6 cellular contexts compared by ENCODE assay signal in genomic region chr16:30064746-30065111, GRCh38. TPM values are rescaled to one million over a fixed set of nuclear protein-coding genes. Genes with fewer than 3 reads are reported as not detected.
A peak's percentile ranks its signal among the peaks of the same experiment; 100 is the strongest.
DNase-seq lines count a peak whose midpoint lies in the region; FAIRE-seq and TF ChIP-seq lines count a peak whose summit lies in the region.

No MANE protein-coding gene starts in this region.

- peak overlapping the region; percentile 97 for H3K9ac ChIP-seq in neuronal stem cell (ENCODE audit: low read depth, low read length, poor library complexity)

- H4K91ac ChIP-seq in neuronal stem cell (ENCODE audit: low read depth, low read length, poor library complexity): no peak overlapping the region

- H2BK5ac ChIP-seq in neuronal stem cell (ENCODE audit: low read length): peak overlapping the region; percentile 88

- H3K27ac ChIP-seq in neuronal stem cell (replicated peaks; ENCODE audit: low read length): peak overlapping the region; percentile 99

- no peak overlapping the region for H3K14ac ChIP-seq in neuronal stem cell (ENCODE audit: low read length)

- in situ Hi-C loops in HAP-1 (cut with MboI; ENCODE audit: low sequenced_read_pairs): no loop called here

- no peaks in the 10 kb centered on the region for H3K27me3 ChIP-seq in HAP-1 (ENCODE audit: low read depth)
- no peaks in the 10 kb centered on the region for H3K27me3 ChIP-seq in bronchial epithelial cell (ENCODE audit: control insufficient read depth, insufficient read depth, low read length)
- H3K27me3 ChIP-seq in neuronal stem cell (ENCODE audit: control insufficient read depth in 3 of 3, insufficient read depth in 3 of 3, low read depth in 1 of 3, low read length in 3 of 3): no peaks in the 10 kb centered on the region

- H3K4me2 ChIP-seq in neuronal stem cell (ENCODE audit: insufficient read depth, low read length, poor library complexity, severe bottlenecking): peak overlapping the region; percentile 84

- no peaks in the 10 kb centered on the region for H3K9me3 ChIP-seq in HAP-1
- no peaks in the 10 kb centered on the region for H3K9me3 ChIP-seq in neuronal stem cell (replicated peaks in 1 of 2; ENCODE audit: control insufficient read depth in 2 of 2, insufficient read depth in 1 of 2, low read depth in 1 of 2, low read length in 2 of 2)

- peak overlapping the region; percentile 98 for H2AK5ac ChIP-seq in neuronal stem cell (ENCODE audit: low read depth, low read length)

- peaks cover 16% of the 10 kb centered on the region for H3K79me1 ChIP-seq in neuronal stem cell (ENCODE audit: low read depth, low read length)

- FAIRE-seq in bronchial epithelial cell (lab: Jason Lieb, UNC): no peak

- no CpG with 5 or more reads among the region's 26 CpGs for WGBS in neuronal stem cell (ENCODE audit: extremely low coverage in 2 of 2, insufficient read length in 2 of 2, insufficient replicate concordance in 1 of 2), 2 donors

- H2BK12ac ChIP-seq in neuronal stem cell (ENCODE audit: low read length): peak overlapping the region; percentile 12

- H2BK15ac ChIP-seq in neuronal stem cell (ENCODE audit: low read length): peak overlapping the region; percentile 98

- no peak for TF ChIP-seq CTCF in bronchial epithelial cell (IDR thresholded peaks at IDR 0.05; ENCODE audit: insufficient read depth, low read length, severe bottlenecking)
- no peak for TF ChIP-seq CTCF in GM10266 (IDR thresholded peaks at IDR 0.05; ENCODE audit: control insufficient read depth, insufficient read depth, low read depth, missing control alignments)

- peak overlapping the region; percentile 93 for H2AFZ ChIP-seq in neuronal stem cell (ENCODE audit: low read length)

- H3K4me1 ChIP-seq in HAP-1 (peaks cover 24% of the 10 kb centered on the region), neuronal stem cell (ENCODE audit: control insufficient read depth in 2 of 2, insufficient read depth in 1 of 2, low read depth in 1 of 2, low read length in 2 of 2) (peaks cover 17 to 26% of the 10 kb centered on the region in 2 donors)

- H3K23ac ChIP-seq in neuronal stem cell (ENCODE audit: low read depth, low read length, poor library complexity): peak overlapping the region; percentile 100

- H2BK120ac ChIP-seq in neuronal stem cell (ENCODE audit: low read depth, low read length): peak overlapping the region; percentile 77

- peak overlapping the region; percentile 53 for H4K8ac ChIP-seq in neuronal stem cell (ENCODE audit: low read depth, low read length)

- H3K36me3 ChIP-seq in HAP-1 (replicated peaks) (peaks cover 40% of the 10 kb centered on the region), bronchial epithelial cell (ENCODE audit: control insufficient read depth, insufficient read depth, low read length) (peaks cover 31% of the 10 kb centered on the region), neuronal stem cell (replicated peaks in 1 of 2; ENCODE audit: control insufficient read depth in 2 of 2, insufficient read depth in 2 of 2, low read length in 2 of 2) (peaks cover 24 to 51% of the 10 kb centered on the region in 2 donors)

- DNase-seq in HAP-1 (ENCODE audit: low spot score in 2 of 2) (no peak), bronchial epithelial cell (ENCODE audit: low read depth) (no peak), neuronal stem cell (ENCODE audit: low spot score) (peak; percentile 38), GM10266 (ENCODE audit: extremely low spot score) (no peak), NCI-H2107 (lab: John Stamatoyannopoulos, UW) (no peak)
- DNase-seq in activated effector memory CD4-positive, alpha-beta T cell treated with Interleukin-2 at 50 U/mL for 16 hours: no peak

- H3K4ac ChIP-seq in neuronal stem cell (ENCODE audit: low read length): no peak overlapping the region

- H3K4me3 ChIP-seq in HAP-1 (peak overlapping the region; percentile 95), bronchial epithelial cell (ENCODE audit: low read depth, low read length) (peak overlapping the region; percentile 97), neuronal stem cell (ENCODE audit: low read length in 2 of 2) (peak overlapping the region; percentile 95 to 99)

- H3K18ac ChIP-seq in neuronal stem cell (ENCODE audit: low read length): peak overlapping the region; percentile 100

RNA-seq across cellular contexts. Expression of gene ALDOA, which starts 0.8 kb away (rescaled TPM):
- total RNA-seq in bronchial epithelial cell: 496 and 527 TPM in 2 replicates
- polyA plus RNA-seq in neuronal stem cell (2013, experiment 1 of 2): 340 TPM
- polyA plus RNA-seq in neuronal stem cell (2013, experiment 2 of 2): 327 TPM

RNA-seq across cellular contexts. Expression of gene PPP4C, which starts 11.1 kb away (rescaled TPM):
- total RNA-seq in bronchial epithelial cell: 249 and 310 TPM in 2 replicates
- 112 TPM for polyA plus RNA-seq in neuronal stem cell (2013, experiment 1 of 2)
- 110 TPM for polyA plus RNA-seq in neuronal stem cell (2013, experiment 2 of 2)

RNA-seq across cellular contexts. Expression of gene TBX6, which starts 27.0 kb away (rescaled TPM):
- total RNA-seq in bronchial epithelial cell: 0.26 and 0.90 TPM in 2 replicates
- 2.8 TPM for polyA plus RNA-seq in neuronal stem cell (2013, experiment 1 of 2)
- 2.5 TPM for polyA plus RNA-seq in neuronal stem cell (2013, experiment 2 of 2)

RNA-seq across cellular contexts. Expression of gene YPEL3, which starts 31.3 kb away (rescaled TPM):
- total RNA-seq in bronchial epithelial cell: 3.7 and 7.4 TPM in 2 replicates
- 51.2 TPM for polyA plus RNA-seq in neuronal stem cell (2013, experiment 1 of 2)
- 52.1 TPM for polyA plus RNA-seq in neuronal stem cell (2013, experiment 2 of 2)

RNA-seq across cellular contexts. Expression of gene TLCD3B, which starts 33.7 kb away (rescaled TPM):
- total RNA-seq in bronchial epithelial cell: not detected in 2 replicates
- polyA plus RNA-seq in neuronal stem cell (2013, experiment 1 of 2): 23.0 TPM
- 22.5 TPM for polyA plus RNA-seq in neuronal stem cell (2013, experiment 2 of 2)
